In the genomic region with DNA sequence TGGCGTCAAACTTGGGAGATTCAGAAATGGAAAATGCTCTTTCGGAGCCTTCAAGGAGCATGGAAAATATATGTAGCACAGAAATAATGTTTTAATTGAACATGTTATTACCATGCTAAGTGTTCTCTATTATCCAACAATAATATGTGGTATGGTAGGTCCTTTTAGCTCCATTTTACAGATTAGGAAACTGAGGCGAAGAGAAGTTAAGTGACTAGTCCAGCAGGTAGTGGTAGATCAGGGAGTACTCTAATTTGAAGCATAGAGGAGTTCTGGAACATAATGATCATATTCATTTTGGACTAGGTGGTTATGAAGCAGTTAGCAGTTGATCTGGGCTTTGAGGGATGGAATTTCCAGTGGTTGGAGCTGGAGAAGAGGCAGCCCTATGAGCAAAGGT, we compare ENCODE assay signal across 9 cellular contexts. TPM values are rescaled to one million over a fixed set of nuclear protein-coding genes. Genes with fewer than 3 reads are reported as not detected.
DNase-seq lines count a peak whose midpoint lies in the region; ATAC-seq, FAIRE-seq and TF ChIP-seq lines count a peak whose summit lies in the region.
"Had no signal": no experiment of that assay in that cellular context is flagged by ENCODE, and none has a peak within 500 bp of the region (broad histone marks: within the 10 kb centered on the region; RNA-seq: fewer than 3 reads in every experiment).

No MANE protein-coding gene starts in this region.

- H3K27ac ChIP-seq in kidney (ENCODE audit: low read depth in 2 of 2, low read length in 2 of 2) (no peak overlapping the region), thymus (ENCODE audit: low read depth) (no peak overlapping the region)

- peaks cover 16% of the 10 kb centered on the region for H3K36me3 Mint-ChIP-seq in activated CD4-positive, alpha-beta T cell treated with anti-CD3 and anti-CD28 coated beads, Interleukin-2, amount 10 ng/mL, durations not matched to agents 7 days and 5 days (ENCODE audit: low read depth)
- H3K36me3 Mint-ChIP-seq in activated T-helper 2 cell treated with anti-CD3 and anti-CD28 coated beads, Interferon-gamma antibody, Interleukin-2, Interleukin-4, amounts not matched to agents 10 μg/mL and 5 μg/mL and 100 μg/mL, durations not matched to agents 14 hours and 24 hours and 36 hours (ENCODE audit: low read depth), result peaks cover 24% of the 10 kb centered on the region

- H3K27me3 Mint-ChIP-seq in activated CD4-positive, alpha-beta T cell treated with anti-CD3 and anti-CD28 coated beads, Interleukin-2, amount 10 ng/mL, durations not matched to agents 7 days and 5 days, result no peaks in the 10 kb centered on the region
- H3K27me3 Mint-ChIP-seq in activated T-helper 2 cell treated with anti-CD3 and anti-CD28 coated beads, Interferon-gamma antibody, Interleukin-2, Interleukin-4, amounts not matched to agents 10 μg/mL and 5 μg/mL and 100 μg/mL, durations not matched to agents 14 hours and 24 hours and 36 hours (ENCODE audit: low read depth), result no peaks in the 10 kb centered on the region

- no peaks in the 10 kb centered on the region for H3K36me3 ChIP-seq in kidney (ENCODE audit: control insufficient read depth in 1 of 2, insufficient read depth in 2 of 2, low read length in 2 of 2)
- H3K36me3 ChIP-seq in thymus (ENCODE audit: control insufficient read depth, insufficient read depth), result no peaks in the 10 kb centered on the region

- H3K9ac ChIP-seq in kidney (ENCODE audit: low read length in 2 of 2), result no peak overlapping the region

- H3K27me3 ChIP-seq in thymus (ENCODE audit: control insufficient read depth, insufficient read depth), result no peaks in the 10 kb centered on the region

- intact Hi-C loops in activated T-helper 2 cell treated with anti-CD3 and anti-CD28 coated beads, Interferon-gamma antibody, Interleukin-2, Interleukin-4, amounts not matched to agents 10 μg/mL and 5 μg/mL and 100 μg/mL, durations not matched to agents 14 hours and 24 hours and 36 hours (cut with micrococcal nuclease), result loop anchor here (5.0 to 10.0 kb wide), 5 partner anchors 190 to 650 kb away; a partner anchor contains a TSS
- intact Hi-C loops in kidney (cut with DNase I), result no loop called here

- TF ChIP-seq CTCF in kidney (IDR thresholded peaks at IDR 0.05; ENCODE audit: borderline replicate concordance, extremely low read depth, insufficient read depth), result no peak

- no peak for FAIRE-seq in kidney (lab: Jason Lieb, UNC)

- in situ Hi-C loops in G401 (cut with HindIII; ENCODE audit: low sequenced_read_pairs), result no loop called here

- POLR2A ChIA-PET in activated CD4-positive, alpha-beta T cell treated with anti-CD3 and anti-CD28 coated beads, Interleukin-2, amount 10 ng/mL, durations not matched to agents 7 days and 5 days (lab: Charles Lee), result no interaction called here

- H3K4me1 Mint-ChIP-seq in activated CD4-positive, alpha-beta T cell treated with anti-CD3 and anti-CD28 coated beads, Interleukin-2, amount 10 ng/mL, durations not matched to agents 7 days and 5 days, result peaks cover 48% of the 10 kb centered on the region
- peaks cover 46% of the 10 kb centered on the region for H3K4me1 Mint-ChIP-seq in activated T-helper 2 cell treated with anti-CD3 and anti-CD28 coated beads, Interferon-gamma antibody, Interleukin-2, Interleukin-4, amounts not matched to agents 10 μg/mL and 5 μg/mL and 100 μg/mL, durations not matched to agents 14 hours and 24 hours and 36 hours (ENCODE audit: low read depth)

- H3K4me3 Mint-ChIP-seq in activated CD4-positive, alpha-beta T cell treated with anti-CD3 and anti-CD28 coated beads, Interleukin-2, amount 10 ng/mL, durations not matched to agents 7 days and 5 days, result peak overlapping the region; percentile 92
- peak overlapping the region; percentile 89 for H3K4me3 Mint-ChIP-seq in activated T-helper 2 cell treated with anti-CD3 and anti-CD28 coated beads, Interferon-gamma antibody, Interleukin-2, Interleukin-4, amounts not matched to agents 10 μg/mL and 5 μg/mL and 100 μg/mL, durations not matched to agents 14 hours and 24 hours and 36 hours (ENCODE audit: low read depth)

- H3K9me3 Mint-ChIP-seq in activated CD4-positive, alpha-beta T cell treated with anti-CD3 and anti-CD28 coated beads, Interleukin-2, amount 10 ng/mL, durations not matched to agents 7 days and 5 days, result no peaks in the 10 kb centered on the region
- H3K9me3 Mint-ChIP-seq in activated T-helper 2 cell treated with anti-CD3 and anti-CD28 coated beads, Interferon-gamma antibody, Interleukin-2, Interleukin-4, amounts not matched to agents 10 μg/mL and 5 μg/mL and 100 μg/mL, durations not matched to agents 14 hours and 24 hours and 36 hours, result peaks cover 4% of the 10 kb centered on the region

- no peak overlapping the region for H3K27ac Mint-ChIP-seq in activated CD4-positive, alpha-beta T cell treated with anti-CD3 and anti-CD28 coated beads, Interleukin-2, amount 10 ng/mL, durations not matched to agents 7 days and 5 days
- H3K27ac Mint-ChIP-seq in activated T-helper 2 cell treated with anti-CD3 and anti-CD28 coated beads, Interferon-gamma antibody, Interleukin-2, Interleukin-4, amounts not matched to agents 10 μg/mL and 5 μg/mL and 100 μg/mL, durations not matched to agents 14 hours and 24 hours and 36 hours, result peak overlapping the region; percentile 93

- no peak for ATAC-seq in HG02981 (IDR thresholded peaks at IDR 0.05; ENCODE audit: unreplicated experiment)

- no peaks in the 10 kb centered on the region for H3K9me3 ChIP-seq in kidney (ENCODE audit: control insufficient read depth in 1 of 2, low read length in 2 of 2)
- no peaks in the 10 kb centered on the region for H3K9me3 ChIP-seq in thymus (ENCODE audit: control insufficient read depth)

- H3K4me3 ChIP-seq in kidney (ENCODE audit: low read length in 2 of 2), result peak overlapping the region; percentile 83 to 95
- H3K4me3 ChIP-seq in thymus (ENCODE audit: low read length), result peak overlapping the region; percentile 96

- over 99% methylated on average over 3 of the region's 3 CpGs for WGBS in thymus

- CTCF ChIA-PET in activated CD4-positive, alpha-beta T cell treated with anti-CD3 and anti-CD28 coated beads, Interleukin-2, amount 10 ng/mL, durations not matched to agents 7 days and 5 days (lab: Charles Lee), result no interaction called here

- peaks cover 4 to 8% of the 10 kb centered on the region in 2 donors for H3K4me1 ChIP-seq in kidney (ENCODE audit: control insufficient read depth in 1 of 2, insufficient read depth in 1 of 2, low read depth in 1 of 2, low read length in 2 of 2)
- peaks cover 8% of the 10 kb centered on the region for H3K4me1 ChIP-seq in thymus (ENCODE audit: control insufficient read depth, insufficient read depth, low read length)

- no peak for DNase-seq in activated CD4-positive, alpha-beta T cell treated with anti-CD3 and anti-CD28 coated beads, Interleukin-2, amount 10 ng/mL, durations not matched to agents 7 days and 5 days
- DNase-seq in activated CD4-positive, alpha-beta T cell treated with anti-CD3 and anti-CD28 coated beads, Interleukin-2, amount 50 U/mL, for 4 hours, result no peak
- DNase-seq in activated T-helper 2 cell treated with anti-CD3 and anti-CD28 coated beads, Interferon-gamma antibody, Interleukin-2, Interleukin-4, amounts not matched to agents 10 μg/mL and 5 μg/mL and 100 μg/mL, durations not matched to agents 14 hours and 24 hours and 36 hours (ENCODE audit: low spot score), result no peak
- DNase-seq in kidney, result no peak
- no peak for DNase-seq in G401 (ENCODE audit: low spot score)
- DNase-seq in NCI-H128 (lab: John Stamatoyannopoulos, UW; ENCODE audit: unreplicated experiment), result no peak
- DNase-seq: NCI-H69 had no signal

RNA-seq across cellular contexts. Expression of a gene that starts 1.1 kb away (rescaled TPM):
- total RNA-seq in activated CD4-positive, alpha-beta T cell treated with anti-CD3 and anti-CD28 coated beads, Interleukin-2, amount 10 ng/mL, durations not matched to agents 7 days and 5 days, result 10 to 100 TPM; 12.7 to 13.1 TPM
- total RNA-seq in activated T-helper 2 cell treated with anti-CD3 and anti-CD28 coated beads, Interferon-gamma antibody, Interleukin-2, Interleukin-4, amounts not matched to agents 10 μg/mL and 5 μg/mL and 100 μg/mL, durations not matched to agents 14 hours and 24 hours and 36 hours, result 20.6 and 23.5 TPM in 2 replicates
- 20.0 TPM for total RNA-seq in kidney
- 71.0 TPM for polyA plus RNA-seq in kidney (ENCODE audit: insufficient read depth, low read depth, low replicate concordance)
- 51.7 TPM for polyA plus RNA-seq in thymus
- 17.2 and 33.1 TPM in 2 replicates for total RNA-seq in G401 (2014; rRNA removed; shearing (Covaris generic))
